8 cellular contexts compared by ENCODE assay signal in the genomic region with DNA sequence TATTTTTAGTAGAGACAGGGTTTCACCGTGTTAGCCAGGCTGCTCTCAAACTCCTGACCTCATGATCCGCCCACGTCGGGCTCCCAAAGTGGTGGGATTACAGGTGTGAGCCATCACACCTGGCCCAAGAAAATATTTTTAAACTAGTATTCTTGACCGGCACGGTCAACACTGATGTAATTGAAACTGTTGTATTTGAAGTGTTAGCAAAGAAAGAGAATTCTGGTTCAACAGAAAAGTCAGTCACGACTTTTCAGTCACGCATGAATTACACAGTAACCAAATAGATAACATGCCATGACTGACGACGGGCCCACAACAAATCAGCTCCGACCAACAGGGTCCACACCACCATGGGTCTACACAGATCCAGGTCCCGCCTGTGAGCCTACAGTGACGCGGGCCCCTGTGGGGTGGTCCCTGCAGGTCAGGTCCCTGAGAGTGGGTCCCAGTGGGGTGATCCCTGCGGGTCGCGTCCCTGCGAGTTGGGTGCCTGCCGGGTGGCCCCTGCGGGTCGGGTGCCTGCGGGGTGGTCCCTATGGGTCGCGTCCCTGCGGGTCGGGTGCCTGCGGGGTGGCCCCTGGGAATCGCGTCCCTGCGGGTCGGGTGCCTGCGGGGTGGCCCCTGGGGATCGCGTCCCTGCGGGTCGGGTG. TPM values are rescaled to one million over a fixed set of nuclear protein-coding genes. Genes with fewer than 3 reads are reported as not detected.
A peak's percentile ranks its signal among the peaks of the same experiment; 100 is the strongest.
DNase-seq lines count a peak whose midpoint lies in the region; ATAC-seq and TF ChIP-seq lines count a peak whose summit lies in the region.

No MANE protein-coding gene starts in this region.

- H3K4me3 Mint-ChIP-seq in CD4-positive, CD25-positive, alpha-beta regulatory T cell: peak overlapping the region; percentile 57 to 86 (median 80)

- H3K27me3 ChIP-seq in CD4-positive, CD25-positive, alpha-beta regulatory T cell (ENCODE audit: control insufficient read depth, insufficient read depth, low read length): no peaks in the 10 kb centered on the region
- H3K27me3 ChIP-seq in prostate gland (replicated peaks; ENCODE audit: insufficient read depth): no peaks in the 10 kb centered on the region

- peak in 2 of 3 donors; percentile 22 to 47 for DNase-seq in CD4-positive, CD25-positive, alpha-beta regulatory T cell
- no peak for DNase-seq in HFF-Myc (ENCODE audit: extremely low read depth, low read depth)
- DNase-seq in activated T-helper 1 cell treated with Interleukin-2 at 50 U/mL for 16 hours (ENCODE audit: low read depth): peak; percentile 18
- DNase-seq in fibroblast of villous mesenchyme (ENCODE audit: low read depth): peak; percentile 25
- DNase-seq in prostate gland (ENCODE audit: low spot score): no peak
- DNase-seq in NCI-H1694 treated with DMSO at 0.1 percent for 48 hours (lab: John Stamatoyannopoulos, UW): no peak

- H3K4me1 ChIP-seq in CD4-positive, CD25-positive, alpha-beta regulatory T cell (ENCODE audit: control insufficient read depth, insufficient read depth, low read length, poor library complexity, severe bottlenecking): peaks cover 31% of the 10 kb centered on the region
- no peaks in the 10 kb centered on the region for H3K4me1 ChIP-seq in prostate gland (replicated peaks)

- peaks cover 24% of the 10 kb centered on the region for H3K36me3 Mint-ChIP-seq in CD4-positive, CD25-positive, alpha-beta regulatory T cell

- H3K4me3 ChIP-seq in CD4-positive, CD25-positive, alpha-beta regulatory T cell (ENCODE audit: low read depth, low read length): peak overlapping the region; percentile 66
- H3K4me3 ChIP-seq in HFF-Myc (replicated peaks; ENCODE audit: low read depth, low read length) (peak overlapping the region; percentile 80), fibroblast of villous mesenchyme (ENCODE audit: low read depth, low read length) (peak overlapping the region; percentile 73), prostate gland (peak overlapping the region; percentile 95 to 98)

- peak overlapping the region; percentile 86 for H3K27ac ChIP-seq in CD4-positive, CD25-positive, alpha-beta regulatory T cell (ENCODE audit: insufficient read depth, low read length, poor library complexity, severe bottlenecking)
- H3K27ac ChIP-seq in prostate gland: peak overlapping the region; percentile 94 to 97

- peak overlapping the region; percentile 86 to 95 (median 88) for H3K27ac Mint-ChIP-seq in CD4-positive, CD25-positive, alpha-beta regulatory T cell

- no peak for ATAC-seq in CD4-positive, CD25-positive, alpha-beta regulatory T cell (ENCODE audit: low read depth in 2 of 2)
- ATAC-seq in HG03354 (IDR thresholded peaks at IDR 0.05; ENCODE audit: poor library complexity, severe bottlenecking, unreplicated experiment): no peak
- no peak for ATAC-seq in HG02840 (IDR thresholded peaks at IDR 0.05; ENCODE audit: low FRiP score, unreplicated experiment)

- TF ChIP-seq POLR2A in prostate gland (IDR thresholded peaks at IDR 0.05): no peak

- no peaks in the 10 kb centered on the region for H3K9me3 ChIP-seq in CD4-positive, CD25-positive, alpha-beta regulatory T cell (ENCODE audit: control insufficient read depth in 2 of 2, low read length in 2 of 2)
- H3K9me3 ChIP-seq in prostate gland: no peaks in the 10 kb centered on the region

- TF ChIP-seq CTCF in HFF-Myc (IDR thresholded peaks at IDR 0.05; ENCODE audit: low read depth, low read length, missing control alignments): no peak
- TF ChIP-seq CTCF in fibroblast of villous mesenchyme (IDR thresholded peaks at IDR 0.05; ENCODE audit: insufficient read depth, low read depth, low read length): no peak
- TF ChIP-seq CTCF in prostate gland (IDR thresholded peaks at IDR 0.05): no peak

- intact Hi-C loops in prostate gland (cut with DNase I): loop anchor here (2.0 to 10.0 kb wide), 2 partner anchors 115 to 339 kb away; partner anchors contain the start of gene ZNF512B

- WGBS in prostate gland: 23% methylated on average over 17 of the region's 36 CpGs

- no peaks in the 10 kb centered on the region for H3K27me3 Mint-ChIP-seq in CD4-positive, CD25-positive, alpha-beta regulatory T cell

- no peaks in the 10 kb centered on the region for H3K36me3 ChIP-seq in CD4-positive, CD25-positive, alpha-beta regulatory T cell (ENCODE audit: control insufficient read depth, insufficient read depth, low read length)
- H3K36me3 ChIP-seq in prostate gland: no peaks in the 10 kb centered on the region

- H3K4me1 Mint-ChIP-seq in CD4-positive, CD25-positive, alpha-beta regulatory T cell: peaks cover 0 to 53% (median 28%) of the 10 kb centered on the region in 4 donors

- peaks cover 0 to 1% (median 0%) of the 10 kb centered on the region in 7 donors for H3K9me3 Mint-ChIP-seq in CD4-positive, CD25-positive, alpha-beta regulatory T cell

RNA-seq across cellular contexts. Expression of gene GMEB2, which starts 1.0 kb away (rescaled TPM):
- total RNA-seq in CD4-positive, CD25-positive, alpha-beta regulatory T cell: 21.9 TPM
- 10 to 100 TPM in 2 of 4 donors, 1 to 10 TPM in 2; 8.3 to 10.5 (median 9.4) TPM for polyA plus RNA-seq in CD4-positive, CD25-positive, alpha-beta regulatory T cell
- 9.3 and 10.8 TPM in 2 replicates for total RNA-seq in fibroblast of villous mesenchyme
- total RNA-seq in prostate gland: 10 to 100 TPM; 18.4 to 27.9 TPM

RNA-seq across cellular contexts. Expression of gene STMN3, which starts 27.3 kb away (rescaled TPM):
- total RNA-seq in CD4-positive, CD25-positive, alpha-beta regulatory T cell: 64.6 TPM
- polyA plus RNA-seq in CD4-positive, CD25-positive, alpha-beta regulatory T cell: 10 to 100 TPM; 11.7 to 13.5 (median 12.5) TPM
- total RNA-seq in fibroblast of villous mesenchyme (5.6 and 10.6 TPM in 2 replicates), prostate gland (10 to 100 TPM; 21.2 to 24.5 TPM)

RNA-seq across cellular contexts. Expression of gene RTEL1, which starts 32.2 kb away (rescaled TPM):
- total RNA-seq in CD4-positive, CD25-positive, alpha-beta regulatory T cell: 38.3 TPM
- polyA plus RNA-seq in CD4-positive, CD25-positive, alpha-beta regulatory T cell: 1 to 10 TPM; 1.8 to 3.7 (median 2.7) TPM
- total RNA-seq in fibroblast of villous mesenchyme (11.7 and 14.2 TPM in 2 replicates), prostate gland (10 to 100 TPM; 21.8 to 42.6 TPM)

RNA-seq across cellular contexts. Expression of gene HELZ2, which starts 51.9 kb away (rescaled TPM):
- total RNA-seq in CD4-positive, CD25-positive, alpha-beta regulatory T cell: 124 TPM
- polyA plus RNA-seq in CD4-positive, CD25-positive, alpha-beta regulatory T cell: 1 to 10 TPM; 5.8 to 8.9 (median 7.1) TPM
- total RNA-seq in fibroblast of villous mesenchyme (29.0 and 46.6 TPM in 2 replicates), prostate gland (10 to 100 TPM; 37.1 to 46.1 TPM)

Comparison
In these comparisons a context has a peak if more than half of its experiments do, and no peak if none do; other contexts are left out.
1. DNase-seq: peak in CD4-positive, CD25-positive, alpha-beta regulatory T cell (2 of 3), activated T-helper 1 cell treated with Interleukin-2 at 50 U/mL for 16 hours (single experiment) and fibroblast of villous mesenchyme (single experiment); none in HFF-Myc (single experiment), prostate gland (single experiment) and NCI-H1694 treated with DMSO at 0.1 percent for 48 hours (single experiment).
2. Peak in every context shown above with its lines, with median percentiles within 50 percentile points of each other: H3K4me3 ChIP-seq.